Comparison of ENCODE assay signal across 2 cellular contexts in the genomic region with DNA sequence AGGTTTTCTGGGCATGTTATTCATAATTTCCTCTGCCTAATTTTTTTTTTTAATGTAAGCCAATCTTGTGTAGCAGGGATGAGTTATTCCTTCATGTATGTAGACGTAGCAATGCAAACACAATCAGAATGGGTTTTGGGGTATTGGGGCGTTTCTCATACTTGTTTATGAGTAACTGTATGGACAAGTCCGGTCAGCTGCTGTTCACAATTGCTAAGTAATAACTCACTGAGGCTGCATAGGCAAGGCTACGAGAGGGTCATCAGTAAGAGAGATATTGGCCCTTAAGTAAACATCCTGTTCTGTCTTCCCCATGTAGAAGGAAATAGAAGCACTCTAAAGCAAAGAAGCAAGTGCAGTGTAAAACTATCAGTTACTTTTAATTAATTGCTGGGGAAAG.
TF ChIP-seq lines count a peak whose summit lies in the region.

No MANE protein-coding gene starts in this region.

TF ChIP-seq in GM12878, 131 proteins besides CTCF, POLR2A, EP300 and RAD21:
- TF ChIP-seq POLR2AphosphoS2 (IDR thresholded peaks at IDR 0.05; ENCODE audit: low read depth, low read length): 0 out of 2 replicates have a peak, but pooled peaks have one; percentile 19
- TF ChIP-seq BCL3 (IDR thresholded peaks at IDR 0.05; ENCODE audit: borderline replicate concordance, insufficient read depth, low read depth, low read length, poor library complexity, severe bottlenecking): peak; percentile 34
- TF ChIP-seq SRF (IDR thresholded peaks at IDR 0.05; ENCODE audit: low read depth in 2 of 2, low read length in 2 of 2): no peak
- no peak for TF ChIP-seq KDM1A (IDR thresholded peaks at IDR 0.05; ENCODE audit: borderline replicate concordance)
- no peak for TF ChIP-seq IKZF2 (IDR thresholded peaks at IDR 0.05)
- no peak for TF ChIP-seq SMAD1 (IDR thresholded peaks at IDR 0.05; ENCODE audit: low read depth, partially characterized antibody)
- no peak for TF ChIP-seq ZNF24 (IDR thresholded peaks at IDR 0.05)
- TF ChIP-seq EZH2 (IDR thresholded peaks at IDR 0.05; ENCODE audit: borderline replicate concordance, control insufficient read depth, low read depth, low read length): no peak
- TF ChIP-seq NFYA (IDR thresholded peaks at IDR 0.05; ENCODE audit: borderline replicate concordance, low read depth, low read length): no peak
- TF ChIP-seq, protein P1, sequence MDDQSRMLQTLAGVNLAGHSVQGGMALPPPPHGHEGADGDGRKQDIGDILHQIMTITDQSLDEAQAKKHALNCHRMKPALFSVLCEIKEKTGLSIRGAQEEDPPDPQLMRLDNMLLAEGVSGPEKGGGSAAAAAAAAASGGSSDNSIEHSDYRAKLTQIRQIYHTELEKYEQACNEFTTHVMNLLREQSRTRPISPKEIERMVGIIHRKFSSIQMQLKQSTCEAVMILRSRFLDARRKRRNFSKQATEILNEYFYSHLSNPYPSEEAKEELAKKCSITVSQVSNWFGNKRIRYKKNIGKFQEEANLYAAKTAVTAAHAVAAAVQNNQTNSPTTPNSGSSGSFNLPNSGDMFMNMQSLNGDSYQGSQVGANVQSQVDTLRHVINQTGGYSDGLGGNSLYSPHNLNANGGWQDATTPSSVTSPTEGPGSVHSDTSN (IDR thresholded peaks at IDR 0.05; ENCODE audit: insufficient replicate concordance, low read depth, low read length): no peak

TF ChIP-seq in liver, 16 proteins besides CTCF, POLR2A, EP300 and RAD21:
- TF ChIP-seq SP1 (IDR thresholded peaks at IDR 0.05): no peak
- TF ChIP-seq, protein P2, sequence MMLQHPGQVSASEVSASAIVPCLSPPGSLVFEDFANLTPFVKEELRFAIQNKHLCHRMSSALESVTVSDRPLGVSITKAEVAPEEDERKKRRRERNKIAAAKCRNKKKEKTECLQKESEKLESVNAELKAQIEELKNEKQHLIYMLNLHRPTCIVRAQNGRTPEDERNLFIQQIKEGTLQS (IDR thresholded peaks at IDR 0.05): no peak
- no peak for TF ChIP-seq TAF1 (conservative IDR thresholded peaks at IDR 0.05)
- TF ChIP-seq, protein P3, sequence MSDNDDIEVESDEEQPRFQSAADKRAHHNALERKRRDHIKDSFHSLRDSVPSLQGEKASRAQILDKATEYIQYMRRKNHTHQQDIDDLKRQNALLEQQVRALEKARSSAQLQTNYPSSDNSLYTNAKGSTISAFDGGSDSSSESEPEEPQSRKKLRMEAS (IDR thresholded peaks at IDR 0.05): no peak
- TF ChIP-seq FOXA1 (IDR thresholded peaks at IDR 0.05): no peak
- TF ChIP-seq NR2F2 (IDR thresholded peaks at IDR 0.05): peak; percentile 76
- TF ChIP-seq, protein P4, sequence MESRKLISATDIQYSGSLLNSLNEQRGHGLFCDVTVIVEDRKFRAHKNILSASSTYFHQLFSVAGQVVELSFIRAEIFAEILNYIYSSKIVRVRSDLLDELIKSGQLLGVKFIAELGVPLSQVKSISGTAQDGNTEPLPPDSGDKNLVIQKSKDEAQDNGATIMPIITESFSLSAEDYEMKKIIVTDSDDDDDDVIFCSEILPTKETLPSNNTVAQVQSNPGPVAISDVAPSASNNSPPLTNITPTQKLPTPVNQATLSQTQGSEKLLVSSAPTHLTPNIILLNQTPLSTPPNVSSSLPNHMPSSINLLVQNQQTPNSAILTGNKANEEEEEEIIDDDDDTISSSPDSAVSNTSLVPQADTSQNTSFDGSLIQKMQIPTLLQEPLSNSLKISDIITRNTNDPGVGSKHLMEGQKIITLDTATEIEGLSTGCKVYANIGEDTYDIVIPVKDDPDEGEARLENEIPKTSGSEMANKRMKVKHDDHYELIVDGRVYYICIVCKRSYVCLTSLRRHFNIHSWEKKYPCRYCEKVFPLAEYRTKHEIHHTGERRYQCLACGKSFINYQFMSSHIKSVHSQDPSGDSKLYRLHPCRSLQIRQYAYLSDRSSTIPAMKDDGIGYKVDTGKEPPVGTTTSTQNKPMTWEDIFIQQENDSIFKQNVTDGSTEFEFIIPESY (IDR thresholded peaks at IDR 0.05): no peak
- TF ChIP-seq EGR1 (IDR thresholded peaks at IDR 0.05; ENCODE audit: low read depth in 2 of 2): no peak
- peak in 1 of 2 donors; percentile 23 for TF ChIP-seq RXRA (IDR thresholded peaks at IDR 0.05)
- no peak for TF ChIP-seq FOXA2 (IDR thresholded peaks at IDR 0.05)
